ENCODE assay signal across 15 cellular contexts in genomic region chr1:44361478-44361877, GRCh38. TPM values are rescaled to one million over a fixed set of nuclear protein-coding genes. Genes with fewer than 3 reads are reported as not detected.
A peak's percentile ranks its signal among the peaks of the same experiment; 100 is the strongest.
DNase-seq lines count a peak whose midpoint lies in the region; ATAC-seq and TF ChIP-seq lines count a peak whose summit lies in the region.
"Had no signal": no experiment of that assay in that cellular context is flagged by ENCODE, and none has a peak within 500 bp of the region (broad histone marks: within the 10 kb centered on the region; RNA-seq: fewer than 3 reads in every experiment).

No MANE protein-coding gene starts in this region.

- TF ChIP-seq CTCF in astrocyte of the cerebellum (IDR thresholded peaks at IDR 0.05; ENCODE audit: low read depth, low read length, missing control alignments), result peak; percentile 25
- TF ChIP-seq CTCF in left lung (IDR thresholded peaks at IDR 0.05), result no peak

- no peaks in the 10 kb centered on the region for H3K27me3 ChIP-seq in left lung

- H3K27me3 Mint-ChIP-seq in T-cell, result peaks cover 2 to 5% of the 10 kb centered on the region in 2 donors
- H3K27me3 Mint-ChIP-seq: CD4-positive, CD25-positive, alpha-beta regulatory T cell had no signal

- POLR2A ChIA-PET in HEK293T (lab: Yijun Ruan, JAX) (no interaction called here), T-cell (lab: Charles Lee) (no interaction called here)

- DNase-seq in AG08395 (ENCODE audit: low spot score) (peak; percentile 10), HEK293T (ENCODE audit: extremely low spot score) (peak; percentile 21), astrocyte of the cerebellum (ENCODE audit: low read depth) (no peak), iris pigment epithelial cell (ENCODE audit: low read depth) (peak; percentile 13), left lung (no peak), T-cell (no peak), G401 (ENCODE audit: low spot score) (no peak)
- DNase-seq: anterior cingulate cortex; CD4-positive, CD25-positive, alpha-beta regulatory T cell; left cardiac atrium; stimulated activated CD4-positive, alpha-beta T cell treated with anti-CD3 and anti-CD28 coated beads, Interleukin-1b, Interleukin-23, amount 100 ng/mL, for 48 hours; stimulated activated naive CD4-positive, alpha-beta T cell had no signal

- H3K4me3 Mint-ChIP-seq in T-cell, result no peak overlapping the region
- H3K4me3 Mint-ChIP-seq: CD4-positive, CD25-positive, alpha-beta regulatory T cell had no signal

- in situ Hi-C loops in astrocyte of the cerebellum (cut with HindIII; ENCODE audit: low sequenced_read_pairs) (no loop called here), G401 (cut with HindIII; ENCODE audit: low sequenced_read_pairs) (no loop called here)

- H3K36me3 ChIP-seq in left lung, result no peaks in the 10 kb centered on the region

- no peaks in the 10 kb centered on the region for H3K4me1 Mint-ChIP-seq in T-cell
- H3K4me1 Mint-ChIP-seq: CD4-positive, CD25-positive, alpha-beta regulatory T cell had no signal

- no peak overlapping the region for H3K27ac ChIP-seq in left lung
- H3K27ac ChIP-seq: RWPE1, VCaP had no signal

- H3K27ac Mint-ChIP-seq in T-cell, result no peak overlapping the region
- H3K27ac Mint-ChIP-seq: CD4-positive, CD25-positive, alpha-beta regulatory T cell had no signal

- H3K36me3 Mint-ChIP-seq in T-cell, result no peaks in the 10 kb centered on the region
- H3K36me3 Mint-ChIP-seq: CD4-positive, CD25-positive, alpha-beta regulatory T cell had no signal

- H3K4me3 ChIP-seq in astrocyte of the cerebellum (ENCODE audit: low read depth, low read length) (no peak overlapping the region), left lung (no peak overlapping the region)

- CTCF ChIA-PET in HEK293T (lab: Yijun Ruan, JAX), result no interaction called here
- CTCF ChIA-PET in T-cell (lab: Charles Lee), result interaction anchor here in 1 of 2 donors (0.7 kb wide), 1 partner anchor 247 kb away, joined by 3 read pairs; no protein-coding TSS in a partner anchor

- intact Hi-C loops in left lung (cut with DNase I), result no loop called here

- H3K4me1 ChIP-seq in left lung, result no peaks in the 10 kb centered on the region

- no peaks in the 10 kb centered on the region for H3K9me3 ChIP-seq in left lung

- no peaks in the 10 kb centered on the region for H3K9me3 Mint-ChIP-seq in T-cell
- H3K9me3 Mint-ChIP-seq: CD4-positive, CD25-positive, alpha-beta regulatory T cell had no signal

- no peak for ATAC-seq in left lung
- ATAC-seq in T-cell (replicated peaks in 1 of 4), result no peak
- no peak for ATAC-seq in GM21447 (IDR thresholded peaks at IDR 0.05; ENCODE audit: unreplicated experiment)
- ATAC-seq: left cardiac atrium had no signal

TF ChIP-seq in HEK293T, 16 proteins besides CTCF, POLR2A, EP300 and RAD21:
- no peak for TF ChIP-seq ZNF384 (IDR thresholded peaks at IDR 0.05)
- no peak for TF ChIP-seq CTBP1 (IDR thresholded peaks at IDR 0.05; ENCODE audit: borderline replicate concordance)
- TF ChIP-seq BHLHE40 (IDR thresholded peaks at IDR 0.05; ENCODE audit: borderline replicate concordance), result no peak
- TF ChIP-seq ARNT (IDR thresholded peaks at IDR 0.05), result no peak
- no peak for TF ChIP-seq L3MBTL2 (conservative IDR thresholded peaks at IDR 0.05)
- no peak for TF ChIP-seq SUZ12 (IDR thresholded peaks at IDR 0.05)
TF ChIP-seq in HEK293T: peak in this region for 0.

RNA-seq across cellular contexts. Expression of gene ERI3, which starts 6.4 kb away (rescaled TPM):
- total RNA-seq in left lung (10 to 100 TPM; 44.5 to 46.9 TPM), T-cell (10 to 100 TPM; 29.3 to 39.4 (median 33.0) TPM)
- total RNA-seq in G401 (2014; rRNA removed; shearing (Covaris generic)), result 131 and 135 TPM in 2 replicates

RNA-seq across cellular contexts. Expression of gene RNF220, which starts 43.6 kb away (rescaled TPM):
- total RNA-seq in left lung, result 10 to 100 TPM; 50.8 to 58.9 TPM
- 100 to 1,000 TPM in 4 of 5 donors, 10 to 100 TPM in 1; 97.1 to 138 (median 127) TPM for total RNA-seq in T-cell
- total RNA-seq in G401 (2014; rRNA removed; shearing (Covaris generic)), result 92.2 and 98.3 TPM in 2 replicates

Comparison
In these comparisons a context has a peak if more than half of its experiments do, and no peak if none do; other contexts are left out.
1. DNase-seq: peak in AG08395 (single experiment), HEK293T (single experiment) and iris pigment epithelial cell (single experiment); none in astrocyte of the cerebellum (single experiment), left lung (0 of 2), T-cell (0 of 34) and G401 (single experiment).